In genomic region chr1:22641906-22642636, GRCh38 we compare ENCODE assay signal across 8 cellular contexts. TPM values are rescaled to one million over a fixed set of nuclear protein-coding genes. Genes with fewer than 3 reads are reported as not detected.
DNase-seq lines count a peak whose midpoint lies in the region; ATAC-seq and TF ChIP-seq lines count a peak whose summit lies in the region.

No MANE protein-coding gene starts in this region.

- no peaks in the 10 kb centered on the region for H3K4me1 ChIP-seq in Loucy (ENCODE audit: insufficient read depth, low read length, poor library complexity, severe bottlenecking)
- H3K4me1 ChIP-seq in gastrocnemius medialis = no peaks in the 10 kb centered on the region

- H3K9me2 ChIP-seq in Loucy (replicated peaks; ENCODE audit: low read depth, low read length) = no peaks in the 10 kb centered on the region

- no peak overlapping the region for H3K4me3 Mint-ChIP-seq in T-helper 2 cell treated with Interferon-gamma antibody and Interleukin-4, amounts not matched to agents 5 μg/mL and 100 μg/mL, for 36 hours

- ATAC-seq in left ventricle myocardium superior (peak; percentile 84), gastrocnemius medialis (peak; percentile 81 to 83), GM21360 (IDR thresholded peaks at IDR 0.05; ENCODE audit: unreplicated experiment) (no peak), GM21381 (IDR thresholded peaks at IDR 0.05; ENCODE audit: unreplicated experiment) (no peak)

- in situ Hi-C loops in gastrocnemius medialis (cut with MboI; ENCODE audit: low sequenced_read_pairs in 4 of 4) = loop anchor here (5.0 to 25.0 kb wide), 4 partner anchors 220 to 530 kb away; no protein-coding TSS in a partner anchor

- no peak overlapping the region for H3K4me2 ChIP-seq in Loucy (ENCODE audit: low read depth, low read length, poor library complexity, severe bottlenecking)

- DNase-seq in DMS79 treated with DMSO at 0.1 percent for 48 hours (lab: John Stamatoyannopoulos, UW) (peak; percentile 56), amniotic stem cell (lab: John Stamatoyannopoulos, UW) (peak; percentile 44), left ventricle myocardium superior (peak; percentile 93), gastrocnemius medialis (peak; percentile 51 to 65)
- DNase-seq in T-helper 2 cell treated with Interferon-gamma antibody and Interleukin-4, amounts not matched to agents 5 μg/mL and 100 μg/mL, for 36 hours (ENCODE audit: low spot score) = peak; percentile 52

- TF ChIP-seq POLR2A in gastrocnemius medialis (IDR thresholded peaks at IDR 0.05) = no peak

- H3K4me3 ChIP-seq in Loucy (ENCODE audit: low read length, poor library complexity, severe bottlenecking) (no peak overlapping the region), gastrocnemius medialis (no peak overlapping the region)

- H3K27ac ChIP-seq in gastrocnemius medialis = no peak overlapping the region

- TF ChIP-seq CTCF in Loucy (conservative IDR thresholded peaks at IDR 0.05; ENCODE audit: low read length) = peak; percentile 86
- TF ChIP-seq CTCF in gastrocnemius medialis (IDR thresholded peaks at IDR 0.05 in 4 of 5, conservative IDR thresholded peaks at IDR 0.05 in 1 of 5) = peak; percentile 71 to 96 (median 90)

- no peaks in the 10 kb centered on the region for H3K9me3 ChIP-seq in Loucy (ENCODE audit: insufficient read depth, low read depth, low read length)
- H3K9me3 ChIP-seq in gastrocnemius medialis = no peaks in the 10 kb centered on the region

- H4K20me1 ChIP-seq in Loucy (ENCODE audit: insufficient read depth, low read length, poor library complexity, severe bottlenecking) = no peaks in the 10 kb centered on the region

- no peaks in the 10 kb centered on the region for H3K9me3 Mint-ChIP-seq in T-helper 2 cell treated with Interferon-gamma antibody and Interleukin-4, amounts not matched to agents 5 μg/mL and 100 μg/mL, for 36 hours

- H3K36me3 Mint-ChIP-seq in T-helper 2 cell treated with Interferon-gamma antibody and Interleukin-4, amounts not matched to agents 5 μg/mL and 100 μg/mL, for 36 hours (ENCODE audit: low read depth) = no peaks in the 10 kb centered on the region

- no peak overlapping the region for H3K27ac Mint-ChIP-seq in T-helper 2 cell treated with Interferon-gamma antibody and Interleukin-4, amounts not matched to agents 5 μg/mL and 100 μg/mL, for 36 hours

- no peaks in the 10 kb centered on the region for H3K36me3 ChIP-seq in Loucy (ENCODE audit: insufficient read depth, low read length)
- no peaks in the 10 kb centered on the region for H3K36me3 ChIP-seq in gastrocnemius medialis

- no peak overlapping the region for H2AFZ ChIP-seq in Loucy (ENCODE audit: low read length)

- no peaks in the 10 kb centered on the region for H3K79me2 ChIP-seq in Loucy (ENCODE audit: insufficient read depth, low read length)

- no peaks in the 10 kb centered on the region for H3F3A ChIP-seq in Loucy (ENCODE audit: low read depth)

- intact Hi-C loops in left ventricle myocardium superior (cut with micrococcal nuclease) = no loop called here
- intact Hi-C loops in gastrocnemius medialis (cut with DNase I; ENCODE audit: low total_unique reads) = loop anchor here (1.0 kb wide), 1 partner anchor 222 kb away; no protein-coding TSS in a partner anchor

- H3K27me3 Mint-ChIP-seq in T-helper 2 cell treated with Interferon-gamma antibody and Interleukin-4, amounts not matched to agents 5 μg/mL and 100 μg/mL, for 36 hours (ENCODE audit: low read depth) = no peaks in the 10 kb centered on the region

- no peaks in the 10 kb centered on the region for H3K4me1 Mint-ChIP-seq in T-helper 2 cell treated with Interferon-gamma antibody and Interleukin-4, amounts not matched to agents 5 μg/mL and 100 μg/mL, for 36 hours (ENCODE audit: low read depth)

- H3K27me3 ChIP-seq in Loucy (ENCODE audit: insufficient read depth, low read length, poor library complexity, severe bottlenecking) (no peaks in the 10 kb centered on the region), gastrocnemius medialis (no peaks in the 10 kb centered on the region)

- H3K9ac ChIP-seq in Loucy (ENCODE audit: low read depth, low read length, poor library complexity, severe bottlenecking) = no peak overlapping the region

RNA-seq across cellular contexts. Expression of gene C1QC, which starts 1.4 kb away (rescaled TPM):
- 93.5 TPM for total RNA-seq in left ventricle myocardium superior
- total RNA-seq in gastrocnemius medialis = 10 to 100 TPM; 12.9 to 66.3 (median 33.5) TPM

RNA-seq across cellular contexts. Expression of gene C1QA, which starts 5.6 kb away (rescaled TPM):
- total RNA-seq in left ventricle myocardium superior = 86.5 TPM
- 10 to 100 TPM; 14.3 to 64.4 (median 33.0) TPM for total RNA-seq in gastrocnemius medialis

RNA-seq across cellular contexts. Expression of gene C1QB, which starts 11.0 kb away (rescaled TPM):
- total RNA-seq in left ventricle myocardium superior = 102 TPM
- 10 to 100 TPM; 30.6 to 97.2 (median 74.5) TPM for total RNA-seq in gastrocnemius medialis

Comparison
In these comparisons a context has a peak if more than half of its experiments do, and no peak if none do; other contexts are left out.
1. ATAC-seq: peak in left ventricle myocardium superior (single experiment) and gastrocnemius medialis (2 of 2); none in GM21360 (single experiment) and GM21381 (single experiment).
2. Peak in every context shown above with its lines, with median percentiles within 50 percentile points of each other: DNase-seq.